Comparison of ENCODE assay signal across 20 cellular contexts in genomic region chr2:120247851-120248250, GRCh38.
"Had no signal": no experiment of that assay in that cellular context is flagged by ENCODE, and none has a peak within 500 bp of the region (broad histone marks: within the 10 kb centered on the region; RNA-seq: fewer than 3 reads in every experiment).

No MANE protein-coding gene starts in this region.

- H3K27ac ChIP-seq: brain microvascular endothelial cell, cardiac muscle cell, KMS-11 had no signal

- H3K9me3 Mint-ChIP-seq: activated naive CD4-positive, alpha-beta T cell treated with anti-CD3 and anti-CD28 coated beads, Interleukin-2, amount 50 U/mL, for 24 hours had no signal

- H3K27me3 ChIP-seq: brain microvascular endothelial cell had no signal

- H3K27ac Mint-ChIP-seq: activated B cell treated with CpG ODN at 0.5 μM for 24 hours; activated CD4-positive, alpha-beta memory T cell treated with anti-CD3 and anti-CD28 coated beads, Interleukin-2, amount 10 ng/mL, durations not matched to agents 7 days and 5 days; activated CD4-positive, alpha-beta T cell treated with anti-CD3 and anti-CD28 coated beads, Interleukin-2, amount 10 ng/mL, durations not matched to agents 7 days and 5 days; activated naive CD4-positive, alpha-beta T cell treated with anti-CD3 and anti-CD28 coated beads, Interleukin-2, amount 50 U/mL, for 24 hours; activated T-cell treated with anti-CD3 and anti-CD28 coated beads, Interleukin-2, amount 50 U/mL, for 72 hours; activated T-helper 2 cell treated with anti-CD3 and anti-CD28 coated beads, Interferon-gamma antibody, Interleukin-2, Interleukin-4, amounts not matched to agents 10 μg/mL and 5 μg/mL and 100 μg/mL, durations not matched to agents 14 hours and 24 hours and 36 hours had no signal

- H3K4me2 ChIP-seq: KMS-11 had no signal

- H3K36me3 Mint-ChIP-seq: activated naive CD4-positive, alpha-beta T cell treated with anti-CD3 and anti-CD28 coated beads, Interleukin-2, amount 50 U/mL, for 24 hours had no signal

- H3K4me3 ChIP-seq: cardiac muscle cell had no signal

- H3K4me3 Mint-ChIP-seq: activated B cell treated with CpG ODN at 0.5 μM for 24 hours; activated CD4-positive, alpha-beta memory T cell treated with anti-CD3 and anti-CD28 coated beads, Interleukin-2, amount 10 ng/mL, durations not matched to agents 7 days and 5 days; activated CD4-positive, alpha-beta T cell treated with anti-CD3 and anti-CD28 coated beads, Interleukin-2, amount 10 ng/mL, durations not matched to agents 7 days and 5 days; activated naive CD4-positive, alpha-beta T cell treated with anti-CD3 and anti-CD28 coated beads, Interleukin-2, amount 50 U/mL, for 24 hours; activated T-cell treated with anti-CD3 and anti-CD28 coated beads, Interleukin-2, amount 50 U/mL, for 72 hours had no signal

- DNase-seq: activated B cell treated with CpG ODN at 0.5 μM for 24 hours; activated CD4-positive, alpha-beta memory T cell treated with anti-CD3 and anti-CD28 coated beads, Interleukin-2, amount 10 ng/mL, durations not matched to agents 7 days and 5 days; activated CD4-positive, alpha-beta T cell treated with anti-CD3 and anti-CD28 coated beads, Interleukin-2, amount 10 ng/mL, durations not matched to agents 7 days and 5 days; activated CD8-positive, alpha-beta memory T cell treated with anti-CD3 and anti-CD28 coated beads, Interleukin-2, amount 50 U/mL, for 4 hours; activated gamma-delta T cell treated with Interleukin-2 at 50 U/mL for 16 hours; activated T-cell treated with anti-CD3 and anti-CD28 coated beads, Interleukin-2, amount 50 U/mL, for 72 hours; brain microvascular endothelial cell; NCI-H1092; NCI-H1930; NCI-H2171; NCI-H226; NCI-H526; NCI-H774; SIG-M5; T-helper 2 cell; T1000 had no signal

- H3K36me3 ChIP-seq: brain microvascular endothelial cell, cardiac muscle cell had no signal

- ATAC-seq: activated T-cell treated with anti-CD3 and anti-CD28 coated beads, Interleukin-2, amount 50 U/mL, for 72 hours had no signal
